Comparison of ENCODE assay signal across 8 cellular contexts in the genomic region with DNA sequence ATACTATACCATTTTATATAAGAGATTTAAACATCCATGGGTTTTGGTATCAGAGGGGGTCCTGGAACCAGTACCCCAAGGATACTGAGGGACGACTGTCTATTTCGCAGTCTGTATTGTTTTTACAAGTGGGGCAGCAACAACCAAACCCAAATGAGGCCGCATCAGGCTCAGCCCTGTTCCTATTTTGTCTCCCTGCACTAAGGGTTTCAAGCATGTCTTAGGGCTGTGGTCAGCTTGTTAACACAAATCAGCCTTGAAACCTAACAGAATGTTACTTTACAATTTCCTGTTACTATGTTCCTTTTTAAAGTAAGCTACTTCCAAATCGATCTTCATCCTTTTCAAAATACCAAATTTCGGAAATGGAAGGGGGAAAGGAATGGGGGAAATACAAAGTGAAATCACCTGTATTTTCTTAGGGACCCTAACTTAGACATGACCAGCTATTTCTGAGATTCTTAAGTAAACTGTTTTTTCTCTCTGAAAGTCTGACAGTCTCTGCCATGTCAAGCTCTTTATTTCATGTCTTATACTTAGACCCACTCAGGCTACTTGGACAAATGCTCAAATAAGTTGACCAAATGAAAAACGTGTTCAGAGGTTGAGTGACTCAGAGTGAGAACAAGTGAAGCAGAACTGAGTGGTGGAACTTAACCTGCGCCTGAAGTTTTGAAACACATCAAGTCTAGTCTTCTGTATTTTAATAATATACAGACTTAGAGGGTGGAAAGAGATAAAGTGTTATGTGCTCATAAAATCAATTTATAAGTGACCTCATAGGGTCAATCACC.
DNase-seq lines count a peak whose midpoint lies in the region; ATAC-seq lines count a peak whose summit lies in the region.

No MANE protein-coding gene starts in this region.

- ATAC-seq in GM19035 (IDR thresholded peaks at IDR 0.05; ENCODE audit: unreplicated experiment) (peak; percentile 87), HG03103 (IDR thresholded peaks at IDR 0.05; ENCODE audit: low read depth, unreplicated experiment) (peak; percentile 87)
- peak; percentile 82 for ATAC-seq in stimulated activated effector memory CD8-positive, alpha-beta T cell treated with anti-CD3 and anti-CD28 coated beads, Interleukin-12 subunit alpha, Interleukin-12 subunit beta, amount 100 ng/mL, for 72 hours

- H3K36me3 Mint-ChIP-seq in activated CD4-positive, alpha-beta memory T cell treated with anti-CD3 and anti-CD28 coated beads for 36 hours = peaks cover 9% of the 10 kb centered on the region
- H3K36me3 Mint-ChIP-seq in stimulated activated effector memory CD8-positive, alpha-beta T cell treated with anti-CD3 and anti-CD28 coated beads, Interleukin-12 subunit alpha, Interleukin-12 subunit beta, amount 100 ng/mL, for 72 hours = peaks cover 6% of the 10 kb centered on the region

- peaks cover 10% of the 10 kb centered on the region for H3K9me3 Mint-ChIP-seq in activated CD4-positive, alpha-beta memory T cell treated with anti-CD3 and anti-CD28 coated beads for 36 hours
- no peaks in the 10 kb centered on the region for H3K9me3 Mint-ChIP-seq in stimulated activated effector memory CD8-positive, alpha-beta T cell treated with anti-CD3 and anti-CD28 coated beads, Interleukin-12 subunit alpha, Interleukin-12 subunit beta, amount 100 ng/mL, for 72 hours

- intact Hi-C loops in activated CD4-positive, alpha-beta memory T cell treated with anti-CD3 and anti-CD28 coated beads for 36 hours (cut with micrococcal nuclease) = loop anchor here (1.0 to 5.0 kb wide), 3 partner anchors 65 to 156 kb away; a partner anchor contains a TSS

- DNase-seq in CD1c-positive myeloid dendritic cell (ENCODE audit: extremely low spot score) (peak; percentile 79), D341Med (ENCODE audit: low spot score) (no peak), DMS153 treated with DMSO at 0.1 percent for 48 hours (lab: John Stamatoyannopoulos, UW; ENCODE audit: unreplicated experiment) (no peak), SHP77 (lab: John Stamatoyannopoulos, UW) (no peak)
- no peak for DNase-seq in activated CD4-positive, alpha-beta memory T cell treated with anti-CD3 and anti-CD28 coated beads for 36 hours
- no peak for DNase-seq in stimulated activated effector memory CD8-positive, alpha-beta T cell treated with anti-CD3 and anti-CD28 coated beads, Interleukin-12 subunit alpha, Interleukin-12 subunit beta, amount 100 ng/mL, for 72 hours (ENCODE audit: low spot score in 2 of 2)

- POLR2A ChIA-PET in activated CD4-positive, alpha-beta memory T cell treated with anti-CD3 and anti-CD28 coated beads for 36 hours (lab: Charles Lee) = interaction anchor here (0.9 kb wide), 1 partner anchor 75 kb away, joined by 4 read pairs; no protein-coding TSS in a partner anchor

- CTCF ChIA-PET in activated CD4-positive, alpha-beta memory T cell treated with anti-CD3 and anti-CD28 coated beads for 36 hours (lab: Charles Lee) = no interaction called here

- peak overlapping the region; percentile 73 for H3K27ac Mint-ChIP-seq in activated CD4-positive, alpha-beta memory T cell treated with anti-CD3 and anti-CD28 coated beads for 36 hours
- peak overlapping the region; percentile 44 for H3K27ac Mint-ChIP-seq in stimulated activated effector memory CD8-positive, alpha-beta T cell treated with anti-CD3 and anti-CD28 coated beads, Interleukin-12 subunit alpha, Interleukin-12 subunit beta, amount 100 ng/mL, for 72 hours

- no peaks in the 10 kb centered on the region for H3K27me3 Mint-ChIP-seq in activated CD4-positive, alpha-beta memory T cell treated with anti-CD3 and anti-CD28 coated beads for 36 hours

- H3K4me1 Mint-ChIP-seq in activated CD4-positive, alpha-beta memory T cell treated with anti-CD3 and anti-CD28 coated beads for 36 hours (ENCODE audit: low read depth) = peaks cover 21% of the 10 kb centered on the region
- peaks cover 31% of the 10 kb centered on the region for H3K4me1 Mint-ChIP-seq in stimulated activated effector memory CD8-positive, alpha-beta T cell treated with anti-CD3 and anti-CD28 coated beads, Interleukin-12 subunit alpha, Interleukin-12 subunit beta, amount 100 ng/mL, for 72 hours

- H3K4me3 Mint-ChIP-seq in activated CD4-positive, alpha-beta memory T cell treated with anti-CD3 and anti-CD28 coated beads for 36 hours = no peak overlapping the region
- H3K4me3 Mint-ChIP-seq in stimulated activated effector memory CD8-positive, alpha-beta T cell treated with anti-CD3 and anti-CD28 coated beads, Interleukin-12 subunit alpha, Interleukin-12 subunit beta, amount 100 ng/mL, for 72 hours = peak overlapping the region; percentile 48
